In genomic region chr1:117523111-117523510, GRCh38 we compare ENCODE assay signal across 38 cellular contexts.
"Had no signal": no experiment of that assay in that cellular context is flagged by ENCODE, and none has a peak within 500 bp of the region (broad histone marks: within the 10 kb centered on the region; RNA-seq: fewer than 3 reads in every experiment).

No MANE protein-coding gene starts in this region.

- ATAC-seq: activated CD4-positive, alpha-beta T cell treated with anti-CD3 and anti-CD28 coated beads for 36 hours; activated CD8-positive, alpha-beta memory T cell treated with anti-CD3 and anti-CD28 coated beads, Interleukin-2, amount 10 ng/mL, durations not matched to agents 7 days and 5 days; activated CD8-positive, alpha-beta T cell treated with anti-CD3 and anti-CD28 coated beads, Interleukin-2, amount 10 ng/mL, durations not matched to agents 7 days and 5 days; activated naive CD8-positive, alpha-beta T cell treated with anti-CD3 and anti-CD28 coated beads, Interleukin-2, amount 50 U/mL, for 24 hours; body of pancreas; T-helper 17 cell had no signal

- H3K9me3 Mint-ChIP-seq: activated CD4-positive, alpha-beta memory T cell treated with anti-CD3 and anti-CD28 coated beads for 36 hours; activated CD4-positive, alpha-beta T cell treated with anti-CD3 and anti-CD28 coated beads, Interleukin-2, amount 10 ng/mL, durations not matched to agents 24 days and 14 days; activated naive CD4-positive, alpha-beta T cell treated with anti-CD3 and anti-CD28 coated beads for 36 hours; activated naive CD4-positive, alpha-beta T cell treated with anti-CD3 and anti-CD28 coated beads, Interleukin-2, amount 50 U/mL, for 24 hours; activated naive CD8-positive, alpha-beta T cell treated with anti-CD3 and anti-CD28 coated beads for 36 hours; activated naive CD8-positive, alpha-beta T cell treated with anti-CD3 and anti-CD28 coated beads, Interleukin-2, amount 50 U/mL, for 24 hours; activated T-helper 1 cell treated with anti-CD3 and anti-CD28 coated beads, Interleukin-12 subunit alpha, Interleukin-12 subunit beta, Interleukin-2, Interleukin-4 antibody, amounts not matched to agents 30 ng/mL and 10 ng/mL and 1 ng/mL, durations not matched to agents 14 hours and 24 hours and 36 hours; activated T-helper 2 cell treated with anti-CD3 and anti-CD28 coated beads, Interferon-gamma antibody, Interleukin-2, Interleukin-4, amounts not matched to agents 10 μg/mL and 5 μg/mL and 100 μg/mL, durations not matched to agents 14 hours and 24 hours and 36 hours; dendritic cell treated with granulocyte-macrophage colony-stimulating factor and Interleukin-4, amounts not matched to agents 40 ng/mL and 50 ng/mL, for 4 days; endodermal cell; T-helper 2 cell treated with Interferon-gamma antibody and Interleukin-4, amounts not matched to agents 5 μg/mL and 100 μg/mL, for 36 hours had no signal

- H3K27ac Mint-ChIP-seq: activated CD4-positive, alpha-beta memory T cell treated with anti-CD3 and anti-CD28 coated beads for 36 hours; activated CD4-positive, alpha-beta T cell treated with anti-CD3 and anti-CD28 coated beads for 36 hours; activated CD4-positive, alpha-beta T cell treated with anti-CD3 and anti-CD28 coated beads, Interleukin-2, amount 10 ng/mL, durations not matched to agents 24 days and 14 days; activated CD8-positive, alpha-beta memory T cell treated with anti-CD3 and anti-CD28 coated beads, Interleukin-2, amount 10 ng/mL, durations not matched to agents 7 days and 5 days; activated CD8-positive, alpha-beta T cell treated with anti-CD3 and anti-CD28 coated beads, Interleukin-2, amount 10 ng/mL, durations not matched to agents 7 days and 5 days; activated naive CD4-positive, alpha-beta T cell treated with anti-CD3 and anti-CD28 coated beads for 36 hours; activated naive CD4-positive, alpha-beta T cell treated with anti-CD3 and anti-CD28 coated beads, Interleukin-2, amount 50 U/mL, for 24 hours; activated naive CD8-positive, alpha-beta T cell treated with anti-CD3 and anti-CD28 coated beads for 36 hours; activated naive CD8-positive, alpha-beta T cell treated with anti-CD3 and anti-CD28 coated beads, Interleukin-2, amount 50 U/mL, for 24 hours; activated T-helper 1 cell treated with anti-CD3 and anti-CD28 coated beads, Interleukin-12 subunit alpha, Interleukin-12 subunit beta, Interleukin-2, Interleukin-4 antibody, amounts not matched to agents 30 ng/mL and 10 ng/mL and 1 ng/mL, durations not matched to agents 14 hours and 24 hours and 36 hours; activated T-helper 2 cell treated with anti-CD3 and anti-CD28 coated beads, Interferon-gamma antibody, Interleukin-2, Interleukin-4, amounts not matched to agents 10 μg/mL and 5 μg/mL and 100 μg/mL, durations not matched to agents 14 hours and 24 hours and 36 hours; dendritic cell treated with granulocyte-macrophage colony-stimulating factor and Interleukin-4, amounts not matched to agents 40 ng/mL and 50 ng/mL, for 4 days; endodermal cell; T-helper 2 cell treated with Interferon-gamma antibody and Interleukin-4, amounts not matched to agents 5 μg/mL and 100 μg/mL, for 36 hours had no signal

- H3K9me3 ChIP-seq: adrenal gland, body of pancreas, esophagus squamous epithelium had no signal

- H3K27me3 Mint-ChIP-seq: activated CD4-positive, alpha-beta memory T cell treated with anti-CD3 and anti-CD28 coated beads for 36 hours; activated CD4-positive, alpha-beta T cell treated with anti-CD3 and anti-CD28 coated beads for 36 hours; activated CD4-positive, alpha-beta T cell treated with anti-CD3 and anti-CD28 coated beads, Interleukin-2, amount 10 ng/mL, durations not matched to agents 24 days and 14 days; activated CD8-positive, alpha-beta memory T cell treated with anti-CD3 and anti-CD28 coated beads, Interleukin-2, amount 10 ng/mL, durations not matched to agents 7 days and 5 days; activated naive CD4-positive, alpha-beta T cell treated with anti-CD3 and anti-CD28 coated beads, Interleukin-2, amount 50 U/mL, for 24 hours; activated naive CD8-positive, alpha-beta T cell treated with anti-CD3 and anti-CD28 coated beads for 36 hours; activated naive CD8-positive, alpha-beta T cell treated with anti-CD3 and anti-CD28 coated beads, Interleukin-2, amount 50 U/mL, for 24 hours; dendritic cell treated with granulocyte-macrophage colony-stimulating factor and Interleukin-4, amounts not matched to agents 40 ng/mL and 50 ng/mL, for 4 days; T-helper 17 cell had no signal

- H3K4me3 Mint-ChIP-seq: activated CD4-positive, alpha-beta memory T cell treated with anti-CD3 and anti-CD28 coated beads for 36 hours; activated CD4-positive, alpha-beta T cell treated with anti-CD3 and anti-CD28 coated beads for 36 hours; activated CD4-positive, alpha-beta T cell treated with anti-CD3 and anti-CD28 coated beads, Interleukin-2, amount 10 ng/mL, durations not matched to agents 24 days and 14 days; activated CD8-positive, alpha-beta memory T cell treated with anti-CD3 and anti-CD28 coated beads, Interleukin-2, amount 10 ng/mL, durations not matched to agents 7 days and 5 days; activated CD8-positive, alpha-beta T cell treated with anti-CD3 and anti-CD28 coated beads, Interleukin-2, amount 10 ng/mL, durations not matched to agents 7 days and 5 days; activated naive CD4-positive, alpha-beta T cell treated with anti-CD3 and anti-CD28 coated beads for 36 hours; activated naive CD4-positive, alpha-beta T cell treated with anti-CD3 and anti-CD28 coated beads, Interleukin-2, amount 50 U/mL, for 24 hours; activated naive CD8-positive, alpha-beta T cell treated with anti-CD3 and anti-CD28 coated beads for 36 hours; activated naive CD8-positive, alpha-beta T cell treated with anti-CD3 and anti-CD28 coated beads, Interleukin-2, amount 50 U/mL, for 24 hours; activated T-helper 1 cell treated with anti-CD3 and anti-CD28 coated beads, Interleukin-12 subunit alpha, Interleukin-12 subunit beta, Interleukin-2, Interleukin-4 antibody, amounts not matched to agents 30 ng/mL and 10 ng/mL and 1 ng/mL, durations not matched to agents 14 hours and 24 hours and 36 hours; dendritic cell treated with granulocyte-macrophage colony-stimulating factor and Interleukin-4, amounts not matched to agents 40 ng/mL and 50 ng/mL, for 4 days; endodermal cell; T-helper 17 cell; T-helper 2 cell treated with Interferon-gamma antibody and Interleukin-4, amounts not matched to agents 5 μg/mL and 100 μg/mL, for 36 hours had no signal

- H3K27me3 ChIP-seq: adrenal gland, body of pancreas, cardiac muscle cell, dorsolateral prefrontal cortex, esophagus squamous epithelium had no signal

- H3K36me3 ChIP-seq: adrenal gland, WERI-Rb-1 had no signal

- DNase-seq: activated CD4-positive, alpha-beta memory T cell treated with anti-CD3 and anti-CD28 coated beads for 36 hours; activated CD4-positive, alpha-beta T cell treated with anti-CD3 and anti-CD28 coated beads for 36 hours; activated CD4-positive, alpha-beta T cell treated with anti-CD3 and anti-CD28 coated beads, Interleukin-2, amount 10 ng/mL, durations not matched to agents 24 days and 14 days; activated CD4-positive, CD25-positive, alpha-beta regulatory T cell; activated CD4-positive, CD25-positive, alpha-beta regulatory T cell treated with anti-CD3 and anti-CD28 coated beads, Interleukin-2, amount 50 U/mL, for 72 hours; activated CD8-positive, alpha-beta memory T cell treated with anti-CD3 and anti-CD28 coated beads, Interleukin-2, amount 10 ng/mL, durations not matched to agents 7 days and 5 days; activated CD8-positive, alpha-beta memory T cell treated with anti-CD3 and anti-CD28 coated beads, Interleukin-2, amount 50 U/mL, for 4 hours; activated CD8-positive, alpha-beta T cell treated with anti-CD3 and anti-CD28 coated beads, Interleukin-2, amount 10 ng/mL, durations not matched to agents 7 days and 5 days; activated effector memory CD4-positive, alpha-beta T cell treated with anti-CD3 and anti-CD28 coated beads, Interleukin-2, amount 50 U/mL, for 16 hours; activated naive CD4-positive, alpha-beta T cell treated with anti-CD3 and anti-CD28 coated beads for 36 hours; activated naive CD8-positive, alpha-beta T cell treated with anti-CD3 and anti-CD28 coated beads for 36 hours; activated naive CD8-positive, alpha-beta T cell treated with anti-CD3 and anti-CD28 coated beads, Interleukin-2, amount 50 U/mL, for 24 hours; activated T-cell treated with anti-CD3 and anti-CD28 coated beads, Interleukin-2, amount 50 U/mL, for 1 hour; activated T-cell treated with anti-CD3 and anti-CD28 coated beads, Interleukin-2, amount 50 U/mL, for 48 hours; adrenal gland; amygdala; aorta; body of pancreas; central memory CD4-positive, alpha-beta T cell; cerebellar nuclear complex; dorsolateral prefrontal cortex; effector memory CD4-positive, alpha-beta T cell; endodermal cell; esophagus squamous epithelium; head of caudate nucleus; T-helper 1 cell; T-helper 17 cell; T1000; WERI-Rb-1 had no signal

- H3K4me1 ChIP-seq: esophagus squamous epithelium had no signal

- H3K4me1 Mint-ChIP-seq: endodermal cell had no signal

- H3K4me3 ChIP-seq: adrenal gland, body of pancreas, cardiac muscle cell, coronary artery, dorsolateral prefrontal cortex, esophagus squamous epithelium had no signal

- H3K27ac ChIP-seq: adrenal gland, body of pancreas, cardiac muscle cell, coronary artery, dorsolateral prefrontal cortex, epithelial cell of prostate, esophagus squamous epithelium, WERI-Rb-1 had no signal

- FAIRE-seq: frontal cortex had no signal
